In genomic region chr1:228792601-228793000, GRCh38 we compare ENCODE assay signal across 24 cellular contexts. TPM values are rescaled to one million over a fixed set of nuclear protein-coding genes. Genes with fewer than 3 reads are reported as not detected.
A peak's percentile ranks its signal among the peaks of the same experiment; 100 is the strongest.
DNase-seq lines count a peak whose midpoint lies in the region; ATAC-seq and TF ChIP-seq lines count a peak whose summit lies in the region.
"Had no signal": no experiment of that assay in that cellular context is flagged by ENCODE, and none has a peak within 500 bp of the region (broad histone marks: within the 10 kb centered on the region; RNA-seq: fewer than 3 reads in every experiment).

No MANE protein-coding gene starts in this region.

- CTCF ChIA-PET in activated CD8-positive, alpha-beta memory T cell treated with anti-CD3 and anti-CD28 coated beads, Interleukin-2, amount 10 ng/mL, durations not matched to agents 7 days and 5 days (lab: Charles Lee), result interaction anchor here (0.9 to 4.3 kb wide), 6 partner anchors 11 to 98 kb away, joined by 3 to 33 read pairs (median 4); partner anchors contain the start of gene RHOU

- ATAC-seq in gastrocnemius medialis (peak; percentile 91 to 98), HG03342 (IDR thresholded peaks at IDR 0.05; ENCODE audit: unreplicated experiment) (no peak)
- ATAC-seq in activated CD8-positive, alpha-beta memory T cell treated with anti-CD3 and anti-CD28 coated beads, Interleukin-2, amount 10 ng/mL, durations not matched to agents 7 days and 5 days, result no peak
- ATAC-seq: HCT116; mucosa of descending colon; natural killer cell treated with Interleukin-12 subunit alpha and Interleukin-12 subunit beta and Interleukin-15 and Interleukin-18, amount 100 ng/mL, for 72 hours; PC-3; SK-N-SH treated with all-trans-retinoic acid at 6 μM for 48 hours had no signal

- peak overlapping the region in 3 of 4 donors; percentile 49 to 68 (median 67) for H3K27ac ChIP-seq in gastrocnemius medialis
- no peak overlapping the region for H3K27ac ChIP-seq in colonic mucosa
- H3K27ac ChIP-seq: esophagus squamous epithelium, HL-60, thoracic aorta had no signal

- H3K36me3 ChIP-seq in gastrocnemius medialis (no peaks in the 10 kb centered on the region), colonic mucosa (no peaks in the 10 kb centered on the region)
- H3K36me3 ChIP-seq: esophagus squamous epithelium, thoracic aorta had no signal

- H3K4me1 Mint-ChIP-seq in activated CD8-positive, alpha-beta memory T cell treated with anti-CD3 and anti-CD28 coated beads, Interleukin-2, amount 10 ng/mL, durations not matched to agents 7 days and 5 days, result peaks cover 26% of the 10 kb centered on the region

- H3K27me3 ChIP-seq in gastrocnemius medialis (no peaks in the 10 kb centered on the region), colonic mucosa (no peaks in the 10 kb centered on the region)
- H3K27me3 ChIP-seq: esophagus squamous epithelium had no signal

- H3K4me3 ChIP-seq in gastrocnemius medialis, result no peak overlapping the region
- no peak overlapping the region for H3K4me3 ChIP-seq in colonic mucosa
- H3K4me3 ChIP-seq: esophagus squamous epithelium, mucosa of descending colon, thoracic aorta had no signal

- peaks cover 3% of the 10 kb centered on the region for H3K36me3 Mint-ChIP-seq in activated CD8-positive, alpha-beta memory T cell treated with anti-CD3 and anti-CD28 coated beads, Interleukin-2, amount 10 ng/mL, durations not matched to agents 7 days and 5 days

- intact Hi-C loops in gastrocnemius medialis (cut with DNase I; ENCODE audit: low total_unique reads), result no loop called here
- intact Hi-C loops in colonic mucosa (cut with DNase I), result no loop called here

- TF ChIP-seq POLR2A in gastrocnemius medialis (IDR thresholded peaks at IDR 0.05), result no peak

- H3K27ac Mint-ChIP-seq in activated CD8-positive, alpha-beta memory T cell treated with anti-CD3 and anti-CD28 coated beads, Interleukin-2, amount 10 ng/mL, durations not matched to agents 7 days and 5 days, result no peak overlapping the region
- H3K27ac Mint-ChIP-seq: CD8-positive, alpha-beta memory T cell; natural killer cell treated with Interleukin-12 subunit alpha and Interleukin-12 subunit beta and Interleukin-15 and Interleukin-18, amount 100 ng/mL, for 72 hours; stimulated activated naive CD8-positive, alpha-beta T cell treated with anti-CD3 and anti-CD28 coated beads, Interleukin-15, Interleukin-2, amounts not matched to agents 100 ng/mL and 50 ng/mL, for 24 hours had no signal

- H3K4me1 ChIP-seq in gastrocnemius medialis (peaks cover 7 to 33% of the 10 kb centered on the region in 2 donors), colonic mucosa (no peaks in the 10 kb centered on the region)
- H3K4me1 ChIP-seq: esophagus squamous epithelium had no signal

- DNase-seq in NCI-H1417 (lab: John Stamatoyannopoulos, UW), result peak in 2 of 3 experiments; percentile 15 to 75
- DNase-seq in NCI-H1417 treated with DMSO at 0.1 percent for 48 hours (lab: John Stamatoyannopoulos, UW), result no peak
- peak; percentile 38 to 58 for DNase-seq in NCI-H187 (lab: John Stamatoyannopoulos, UW)
- peak; percentile 35 for DNase-seq in NCI-H345 treated with DMSO at 0.1 percent for 48 hours (lab: John Stamatoyannopoulos, UW; ENCODE audit: unreplicated experiment)
- DNase-seq in gastrocnemius medialis, result peak; percentile 51 to 54
- no peak for DNase-seq in colonic mucosa
- no peak for DNase-seq in activated CD8-positive, alpha-beta memory T cell treated with anti-CD3 and anti-CD28 coated beads, Interleukin-2, amount 10 ng/mL, durations not matched to agents 7 days and 5 days
- DNase-seq: activated effector memory CD4-positive, alpha-beta T cell treated with anti-CD3 and anti-CD28 coated beads, Interleukin-2, amount 50 U/mL, for 16 hours; dermis blood vessel endothelial cell; esophagus squamous epithelium; foreskin melanocyte; mucosa of descending colon; MV-4-11; NCI-H2227 treated with DMSO at 0.1 percent for 48 hours; PC-3 had no signal

- in situ Hi-C loops in gastrocnemius medialis (cut with MboI; ENCODE audit: low sequenced_read_pairs in 4 of 4), result no loop called here

- H3K9me3 Mint-ChIP-seq in activated CD8-positive, alpha-beta memory T cell treated with anti-CD3 and anti-CD28 coated beads, Interleukin-2, amount 10 ng/mL, durations not matched to agents 7 days and 5 days (ENCODE audit: low read depth), result no peaks in the 10 kb centered on the region
- H3K9me3 Mint-ChIP-seq: stimulated activated naive CD8-positive, alpha-beta T cell treated with anti-CD3 and anti-CD28 coated beads, Interleukin-15, Interleukin-2, amounts not matched to agents 100 ng/mL and 50 ng/mL, for 24 hours had no signal

- no peaks in the 10 kb centered on the region for H3K9me3 ChIP-seq in gastrocnemius medialis
- no peaks in the 10 kb centered on the region for H3K9me3 ChIP-seq in colonic mucosa
- H3K9me3 ChIP-seq: esophagus squamous epithelium, mucosa of descending colon, thoracic aorta had no signal

- TF ChIP-seq CTCF in gastrocnemius medialis (IDR thresholded peaks at IDR 0.05 in 4 of 5, conservative IDR thresholded peaks at IDR 0.05 in 1 of 5) (no peak), colonic mucosa (IDR thresholded peaks at IDR 0.05) (no peak)

- H3K4me3 Mint-ChIP-seq in activated CD8-positive, alpha-beta memory T cell treated with anti-CD3 and anti-CD28 coated beads, Interleukin-2, amount 10 ng/mL, durations not matched to agents 7 days and 5 days, result no peak overlapping the region
- H3K4me3 Mint-ChIP-seq: CD8-positive, alpha-beta memory T cell; central memory CD8-positive, alpha-beta T cell; natural killer cell treated with Interleukin-12 subunit alpha and Interleukin-12 subunit beta and Interleukin-15 and Interleukin-18, amount 100 ng/mL, for 72 hours; stimulated activated naive CD8-positive, alpha-beta T cell treated with anti-CD3 and anti-CD28 coated beads, Interleukin-15, Interleukin-2, amounts not matched to agents 100 ng/mL and 50 ng/mL, for 24 hours had no signal

- H3K9ac ChIP-seq in colonic mucosa (ENCODE audit: low read depth in 2 of 2, low read length in 2 of 2), result no peak overlapping the region

- peaks cover 8% of the 10 kb centered on the region for H3K27me3 Mint-ChIP-seq in activated CD8-positive, alpha-beta memory T cell treated with anti-CD3 and anti-CD28 coated beads, Interleukin-2, amount 10 ng/mL, durations not matched to agents 7 days and 5 days
- H3K27me3 Mint-ChIP-seq: CD8-positive, alpha-beta memory T cell; central memory CD8-positive, alpha-beta T cell; stimulated activated naive CD8-positive, alpha-beta T cell treated with anti-CD3 and anti-CD28 coated beads, Interleukin-15, Interleukin-2, amounts not matched to agents 100 ng/mL and 50 ng/mL, for 24 hours had no signal

RNA-seq across cellular contexts. Expression of gene RHOU, which starts 57.3 kb away (rescaled TPM):
- total RNA-seq in gastrocnemius medialis (10 to 100 TPM; 11.8 to 65.2 (median 47.4) TPM), colonic mucosa (10 to 100 TPM; 13.3 to 24.3 TPM)
- 1 to 10 TPM in 1 of 2 experiments, under 1 TPM in 1; 0.61 to 4.5 TPM for total RNA-seq in activated CD8-positive, alpha-beta memory T cell treated with anti-CD3 and anti-CD28 coated beads, Interleukin-2, amount 10 ng/mL, durations not matched to agents 7 days and 5 days

Comparison
In these comparisons a context has a peak if more than half of its experiments do, and no peak if none do; other contexts are left out.
1. DNase-seq: peak in NCI-H1417 (2 of 3), NCI-H187 (2 of 2), NCI-H345 treated with DMSO at 0.1 percent for 48 hours (single experiment) and gastrocnemius medialis (2 of 2); none in NCI-H1417 treated with DMSO at 0.1 percent for 48 hours (single experiment), colonic mucosa (single experiment) and activated CD8-positive, alpha-beta memory T cell treated with anti-CD3 and anti-CD28 coated beads, Interleukin-2, amount 10 ng/mL, durations not matched to agents 7 days and 5 days (single experiment).
2. ATAC-seq: peak in gastrocnemius medialis (2 of 2); none in HG03342 (single experiment) and activated CD8-positive, alpha-beta memory T cell treated with anti-CD3 and anti-CD28 coated beads, Interleukin-2, amount 10 ng/mL, durations not matched to agents 7 days and 5 days (single experiment).